In genomic region chr20:34468956-34469355, GRCh38 we compare ENCODE assay signal across 19 cellular contexts.
"Had no signal": no experiment of that assay in that cellular context is flagged by ENCODE, and none has a peak within 500 bp of the region (broad histone marks: within the 10 kb centered on the region; RNA-seq: fewer than 3 reads in every experiment).

No MANE protein-coding gene starts in this region.

- H3K27ac Mint-ChIP-seq: activated naive CD8-positive, alpha-beta T cell treated with anti-CD3 and anti-CD28 coated beads, Interleukin-2, amount 50 U/mL, for 24 hours; activated T-helper 2 cell treated with anti-CD3 and anti-CD28 coated beads, Interferon-gamma antibody, Interleukin-2, Interleukin-4, amounts not matched to agents 10 μg/mL and 5 μg/mL and 100 μg/mL, durations not matched to agents 14 hours and 24 hours and 36 hours; stimulated activated naive CD8-positive, alpha-beta T cell treated with anti-CD3 and anti-CD28 coated beads, Interleukin-15, Interleukin-2, amounts not matched to agents 100 ng/mL and 50 ng/mL, for 24 hours had no signal

- H3K27me3 Mint-ChIP-seq: activated naive CD8-positive, alpha-beta T cell treated with anti-CD3 and anti-CD28 coated beads, Interleukin-2, amount 50 U/mL, for 24 hours; stimulated activated naive CD8-positive, alpha-beta T cell treated with anti-CD3 and anti-CD28 coated beads, Interleukin-15, Interleukin-2, amounts not matched to agents 100 ng/mL and 50 ng/mL, for 24 hours had no signal

- H3K9me3 ChIP-seq: gastrocnemius medialis, right atrium auricular region, suprapubic skin, vagina had no signal

- H3K9me3 Mint-ChIP-seq: activated naive CD8-positive, alpha-beta T cell treated with anti-CD3 and anti-CD28 coated beads, Interleukin-2, amount 50 U/mL, for 24 hours; activated T-helper 2 cell treated with anti-CD3 and anti-CD28 coated beads, Interferon-gamma antibody, Interleukin-2, Interleukin-4, amounts not matched to agents 10 μg/mL and 5 μg/mL and 100 μg/mL, durations not matched to agents 14 hours and 24 hours and 36 hours; stimulated activated naive CD8-positive, alpha-beta T cell treated with anti-CD3 and anti-CD28 coated beads, Interleukin-15, Interleukin-2, amounts not matched to agents 100 ng/mL and 50 ng/mL, for 24 hours had no signal

- H3K27me3 ChIP-seq: brain microvascular endothelial cell, gastrocnemius medialis, right atrium auricular region, suprapubic skin, transverse colon, vagina had no signal

- H3K4me3 ChIP-seq: coronary artery, gastrocnemius medialis, right atrium auricular region, suprapubic skin, transverse colon, vagina had no signal

- H3K4me3 Mint-ChIP-seq: activated naive CD8-positive, alpha-beta T cell treated with anti-CD3 and anti-CD28 coated beads, Interleukin-2, amount 50 U/mL, for 24 hours; stimulated activated naive CD8-positive, alpha-beta T cell treated with anti-CD3 and anti-CD28 coated beads, Interleukin-15, Interleukin-2, amounts not matched to agents 100 ng/mL and 50 ng/mL, for 24 hours had no signal

- ATAC-seq: activated naive CD8-positive, alpha-beta T cell treated with anti-CD3 and anti-CD28 coated beads, Interleukin-2, amount 50 U/mL, for 24 hours; gastrocnemius medialis had no signal

- DNase-seq: activated CD4-positive, alpha-beta T cell treated with anti-CD3 and anti-CD28 coated beads, Interleukin-2, amount 50 U/mL, for 4 hours; activated naive CD4-positive, alpha-beta T cell treated with Interleukin-2 at 50 U/mL for 16 hours; activated naive CD8-positive, alpha-beta T cell treated with anti-CD3 and anti-CD28 coated beads, Interleukin-2, amount 50 U/mL, for 24 hours; anterior cingulate cortex; brain microvascular endothelial cell; central memory CD4-positive, alpha-beta T cell; erythroblast; gastrocnemius medialis; head of caudate nucleus; kidney glomerular epithelial cell; T-helper 2 cell; transverse colon; WERI-Rb-1 had no signal

- H3K27ac ChIP-seq: brain microvascular endothelial cell, coronary artery, gastrocnemius medialis, right atrium auricular region, suprapubic skin, transverse colon, vagina, WERI-Rb-1 had no signal
